ENCODE assay signal across 17 cellular contexts in genomic region chr3:43372007-43372754, GRCh38.
"Had no signal": no experiment of that assay in that cellular context is flagged by ENCODE, and none has a peak within 500 bp of the region (broad histone marks: within the 10 kb centered on the region; RNA-seq: fewer than 3 reads in every experiment).

No MANE protein-coding gene starts in this region.

- H3K27me3 Mint-ChIP-seq: activated CD4-positive, alpha-beta memory T cell treated with anti-CD3 and anti-CD28 coated beads for 36 hours; activated CD4-positive, alpha-beta T cell treated with anti-CD3 and anti-CD28 coated beads for 36 hours; T-cell had no signal

- H3K36me3 ChIP-seq: ascending aorta, cardiac muscle cell, neural progenitor cell, pancreas, sigmoid colon, spleen, thyroid gland, WERI-Rb-1 had no signal

- ATAC-seq: activated CD4-positive, alpha-beta T cell treated with anti-CD3 and anti-CD28 coated beads for 36 hours; pancreas; T-cell had no signal

- H3K4me1 ChIP-seq: ascending aorta, pancreas, sigmoid colon, thyroid gland had no signal

- H3K4me3 ChIP-seq: ascending aorta, cardiac muscle cell, coronary artery, neural progenitor cell, pancreas, sigmoid colon, spleen, thyroid gland had no signal

- H3K9ac ChIP-seq: neural progenitor cell had no signal

- H3K36me3 Mint-ChIP-seq: activated CD4-positive, alpha-beta memory T cell treated with anti-CD3 and anti-CD28 coated beads for 36 hours; neural progenitor cell; T-cell had no signal

- H3K27me3 ChIP-seq: ascending aorta, cardiac muscle cell, neural progenitor cell, pancreas, sigmoid colon, spleen, thyroid gland had no signal

- H3K27ac ChIP-seq: ascending aorta, cardiac muscle cell, coronary artery, neural progenitor cell, pancreas, sigmoid colon, spleen, thyroid gland, WERI-Rb-1 had no signal

- H3K9me3 ChIP-seq: ascending aorta, pancreas, sigmoid colon, spleen, thyroid gland had no signal

- DNase-seq: activated CD4-positive, alpha-beta memory T cell treated with anti-CD3 and anti-CD28 coated beads for 36 hours; activated CD4-positive, alpha-beta T cell treated with anti-CD3 and anti-CD28 coated beads for 36 hours; activated gamma-delta T cell treated with Interleukin-2 at 50 U/mL for 16 hours; activated T-cell treated with anti-CD3 and anti-CD28 coated beads, Interleukin-2, amount 50 U/mL, for 48 hours; effector CD4-positive, alpha-beta T cell; foreskin melanocyte; pancreas; sigmoid colon; spleen; stimulated activated CD4-positive, alpha-beta T cell treated with anti-CD3 and anti-CD28 coated beads, Interleukin-1b, Interleukin-23, amount 100 ng/mL, for 48 hours; T-cell; thyroid gland; WERI-Rb-1 had no signal

- H3K9me3 Mint-ChIP-seq: activated CD4-positive, alpha-beta memory T cell treated with anti-CD3 and anti-CD28 coated beads for 36 hours; neural progenitor cell; T-cell had no signal

- H3K27ac Mint-ChIP-seq: activated CD4-positive, alpha-beta memory T cell treated with anti-CD3 and anti-CD28 coated beads for 36 hours; activated CD4-positive, alpha-beta T cell treated with anti-CD3 and anti-CD28 coated beads for 36 hours; neural progenitor cell had no signal

- H3K4me1 Mint-ChIP-seq: activated CD4-positive, alpha-beta T cell treated with anti-CD3 and anti-CD28 coated beads for 36 hours had no signal

- H3K4me3 Mint-ChIP-seq: activated CD4-positive, alpha-beta memory T cell treated with anti-CD3 and anti-CD28 coated beads for 36 hours; activated CD4-positive, alpha-beta T cell treated with anti-CD3 and anti-CD28 coated beads for 36 hours; T-cell had no signal
